19 cellular contexts compared by ENCODE assay signal in the genomic region with DNA sequence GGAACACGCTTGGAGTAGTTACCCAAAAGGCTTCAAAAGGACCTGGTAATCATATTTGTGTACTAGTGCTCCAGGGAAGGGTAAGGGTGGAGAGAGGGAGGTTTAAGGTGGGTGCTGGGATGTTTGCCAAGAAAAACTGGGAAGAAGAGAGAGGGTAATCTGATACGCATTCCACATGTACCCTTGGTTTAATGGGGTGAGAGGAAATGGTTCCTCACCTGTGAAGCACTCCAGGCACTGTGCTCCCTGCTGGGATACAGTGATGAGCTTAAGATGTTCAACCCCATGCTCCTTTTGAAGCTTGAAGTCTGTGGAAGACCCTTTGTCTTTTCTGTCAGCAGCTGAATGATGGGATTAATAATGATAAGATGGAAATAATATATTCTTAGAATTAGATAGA.
DNase-seq lines count a peak whose midpoint lies in the region.
"Had no signal": no experiment of that assay in that cellular context is flagged by ENCODE, and none has a peak within 500 bp of the region (broad histone marks: within the 10 kb centered on the region; RNA-seq: fewer than 3 reads in every experiment).

No MANE protein-coding gene starts in this region.

- no peak overlapping the region for H3K27ac Mint-ChIP-seq in activated naive CD8-positive, alpha-beta T cell treated with anti-CD3 and anti-CD28 coated beads for 36 hours
- H3K27ac Mint-ChIP-seq: CD4-positive, alpha-beta memory T cell had no signal

- H3K27me3 ChIP-seq in H7 (ENCODE audit: control insufficient read depth, insufficient read depth, low read length): no peaks in the 10 kb centered on the region
- no peaks in the 10 kb centered on the region; the same call in 1 of the 2 replicates for H3K27me3 ChIP-seq in iPS DF 6.9 (ENCODE audit: control insufficient read depth, insufficient read depth, low read length)
- H3K27me3 ChIP-seq: BLaER1 had no signal

- no peaks in the 10 kb centered on the region; the same call in 1 of the 2 replicates for H3K4me1 ChIP-seq in iPS DF 6.9 (ENCODE audit: control insufficient read depth, insufficient read depth, low read length)
- H3K4me1 ChIP-seq: BLaER1, HAP-1 had no signal

- WGBS in iPS DF 6.9 (ENCODE audit: insufficient coverage, insufficient read length): no CpG with 5 or more reads among the region's 2 CpGs

- no peaks in the 10 kb centered on the region for H3K4me1 Mint-ChIP-seq in activated naive CD8-positive, alpha-beta T cell treated with anti-CD3 and anti-CD28 coated beads for 36 hours
- H3K4me1 Mint-ChIP-seq: CD4-positive, alpha-beta memory T cell had no signal

- H3K9me3 ChIP-seq in iPS DF 6.9 (ENCODE audit: control insufficient read depth, insufficient read depth, low read length): no peaks in the 10 kb centered on the region
- H3K9me3 ChIP-seq: BLaER1, HAP-1 had no signal

- H3K27me3 Mint-ChIP-seq in activated naive CD8-positive, alpha-beta T cell treated with anti-CD3 and anti-CD28 coated beads for 36 hours: peaks cover 3% of the 10 kb centered on the region

- H3K4me3 Mint-ChIP-seq in activated naive CD8-positive, alpha-beta T cell treated with anti-CD3 and anti-CD28 coated beads for 36 hours: no peak overlapping the region
- H3K4me3 Mint-ChIP-seq: CD4-positive, alpha-beta memory T cell had no signal

- no peaks in the 10 kb centered on the region for H3K36me3 Mint-ChIP-seq in activated naive CD8-positive, alpha-beta T cell treated with anti-CD3 and anti-CD28 coated beads for 36 hours
- H3K36me3 Mint-ChIP-seq: CD4-positive, alpha-beta memory T cell had no signal

- H3K36me3 ChIP-seq in H7 (replicated peaks; ENCODE audit: control insufficient read depth, insufficient read depth, low read length): no peaks in the 10 kb centered on the region
- H3K36me3 ChIP-seq in iPS DF 6.9 (ENCODE audit: control insufficient read depth, insufficient read depth, low read length): no peaks in the 10 kb centered on the region
- H3K36me3 ChIP-seq: BLaER1, HAP-1 had no signal

- no peaks in the 10 kb centered on the region for H3K9me3 Mint-ChIP-seq in activated naive CD8-positive, alpha-beta T cell treated with anti-CD3 and anti-CD28 coated beads for 36 hours
- H3K9me3 Mint-ChIP-seq: CD4-positive, alpha-beta memory T cell had no signal

- DNase-seq in NCI-H2107 treated with DMSO at 0.1 percent for 48 hours (lab: John Stamatoyannopoulos, UW; ENCODE audit: unreplicated experiment) (peak; percentile 5), NCI-H2107 (lab: John Stamatoyannopoulos, UW) (no peak), H7 (peak; percentile 4), NCI-H2171 (lab: John Stamatoyannopoulos, UW) (peak; percentile 48), iPS DF 6.9 (ENCODE audit: low read depth, low spot score) (peak; percentile 7), AG20443 (ENCODE audit: low spot score) (no peak)
- DNase-seq in activated CD4-positive, alpha-beta T cell treated with anti-CD3 and anti-CD28 coated beads, Interleukin-2, amount 50 U/mL, for 48 hours: no peak
- no peak for DNase-seq in activated naive CD8-positive, alpha-beta T cell treated with anti-CD3 and anti-CD28 coated beads for 36 hours
- DNase-seq: CD4-positive, alpha-beta memory T cell; DMS79; NCI-H1694; NCI-H2081 treated with DMSO at 0.1 percent for 48 hours; NK-92 treated with Interleukin-12 subunit alpha and Interleukin-12 subunit beta, amount 100 ng/mL, for 24 hours; Right ventricle myocardium superior; SW 1271; T-helper 2 cell had no signal

- H3K4me3 ChIP-seq in H7 (ENCODE audit: insufficient read depth, low read depth, low read length) (no peak overlapping the region), iPS DF 6.9 (ENCODE audit: low read length) (no peak overlapping the region)
- H3K4me3 ChIP-seq: BLaER1, HAP-1 had no signal

- H3K27ac ChIP-seq in iPS DF 6.9 (ENCODE audit: low read length): no peak overlapping the region
- H3K27ac ChIP-seq: BLaER1, HL-60 had no signal

Comparison
In these comparisons a context has a peak if more than half of its experiments do, and no peak if none do; other contexts are left out.
1. DNase-seq: peak in NCI-H2107 treated with DMSO at 0.1 percent for 48 hours (single experiment), H7 (single experiment), NCI-H2171 (single experiment) and iPS DF 6.9 (single experiment); none in NCI-H2107 (single experiment), activated CD4-positive, alpha-beta T cell treated with anti-CD3 and anti-CD28 coated beads, Interleukin-2, amount 50 U/mL, for 48 hours (0 of 2), activated naive CD8-positive, alpha-beta T cell treated with anti-CD3 and anti-CD28 coated beads for 36 hours (single experiment) and AG20443 (single experiment).